24 cellular contexts compared by ENCODE assay signal in the genomic region with DNA sequence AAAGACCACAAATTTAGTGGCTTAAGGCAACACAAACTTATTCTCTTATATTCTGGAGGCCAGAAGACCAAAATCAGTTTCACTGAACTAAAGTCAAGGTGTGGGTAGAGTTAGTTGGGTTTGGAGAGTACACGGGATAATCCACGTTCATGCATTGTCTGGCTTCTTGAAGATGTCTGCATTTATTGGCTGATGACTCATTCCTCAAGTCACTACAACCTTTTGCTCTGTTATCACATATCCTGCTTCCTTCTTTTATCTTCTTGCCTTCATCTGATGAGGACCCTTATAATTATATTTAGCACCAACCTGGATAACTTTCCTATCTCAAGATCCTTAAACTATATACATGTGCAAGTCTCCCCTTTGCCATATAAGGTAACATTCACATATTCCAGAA.
DNase-seq lines count a peak whose midpoint lies in the region; ATAC-seq lines count a peak whose summit lies in the region.
"Had no signal": no experiment of that assay in that cellular context is flagged by ENCODE, and none has a peak within 500 bp of the region (broad histone marks: within the 10 kb centered on the region; RNA-seq: fewer than 3 reads in every experiment).

No MANE protein-coding gene starts in this region.

- no peaks in the 10 kb centered on the region for H3K4me1 Mint-ChIP-seq in immature natural killer cell
- H3K4me1 Mint-ChIP-seq: activated T-helper 17 cell treated with anti-CD3 and anti-CD28 coated beads, Interleukin-2, amount 50 U/mL, for 72 hours; CD8-positive, alpha-beta memory T cell; H9 had no signal

- no peak overlapping the region for H3K27ac Mint-ChIP-seq in immature natural killer cell
- H3K27ac Mint-ChIP-seq: activated CD8-positive, alpha-beta T cell treated with anti-CD3 and anti-CD28 coated beads for 36 hours; activated naive CD4-positive, alpha-beta T cell treated with anti-CD3 and anti-CD28 coated beads, Interleukin-2, amount 50 U/mL, for 72 hours; activated T-helper 17 cell treated with anti-CD3 and anti-CD28 coated beads, Interleukin-2, amount 50 U/mL, for 72 hours; CD8-positive, alpha-beta memory T cell; H9; T-helper 1 cell treated with Interleukin-12 subunit alpha and Interleukin-12 subunit beta and Interleukin-4 antibody, amounts not matched to agents 30 μg/mL and 1 μg/mL, for 36 hours had no signal

- no peak for ATAC-seq in HG03139 (IDR thresholded peaks at IDR 0.05; ENCODE audit: unreplicated experiment)
- ATAC-seq in HG03135 (IDR thresholded peaks at IDR 0.05; ENCODE audit: unreplicated experiment), result no peak
- ATAC-seq: activated CD8-positive, alpha-beta T cell treated with anti-CD3 and anti-CD28 coated beads for 36 hours; activated naive CD4-positive, alpha-beta T cell treated with anti-CD3 and anti-CD28 coated beads, Interleukin-2, amount 50 U/mL, for 72 hours; activated T-helper 17 cell treated with anti-CD3 and anti-CD28 coated beads, Interleukin-2, amount 50 U/mL, for 72 hours had no signal

- H3K9me3 Mint-ChIP-seq in immature natural killer cell, result peaks cover 5 to 65% (median 39%) of the 10 kb centered on the region in 6 donors

- H3K27me3 Mint-ChIP-seq in immature natural killer cell (ENCODE audit: low read depth in 3 of 3), result peaks cover 0 to 3% (median 2%) of the 10 kb centered on the region in 3 donors
- H3K27me3 Mint-ChIP-seq: activated CD8-positive, alpha-beta T cell treated with anti-CD3 and anti-CD28 coated beads for 36 hours; activated T-helper 17 cell treated with anti-CD3 and anti-CD28 coated beads, Interleukin-2, amount 50 U/mL, for 72 hours; CD8-positive, alpha-beta memory T cell had no signal

- no peaks in the 10 kb centered on the region for H3K36me3 Mint-ChIP-seq in immature natural killer cell
- H3K36me3 Mint-ChIP-seq: CD8-positive, alpha-beta memory T cell had no signal

- H3K4me3 Mint-ChIP-seq in immature natural killer cell, result no peak overlapping the region
- H3K4me3 Mint-ChIP-seq: activated CD8-positive, alpha-beta T cell treated with anti-CD3 and anti-CD28 coated beads for 36 hours; activated T-helper 17 cell treated with anti-CD3 and anti-CD28 coated beads, Interleukin-2, amount 50 U/mL, for 72 hours; CD8-positive, alpha-beta memory T cell; H9; neural crest cell; T-helper 1 cell treated with Interleukin-12 subunit alpha and Interleukin-12 subunit beta and Interleukin-4 antibody, amounts not matched to agents 30 μg/mL and 1 μg/mL, for 36 hours had no signal

- DNase-seq in NOMO-1 treated with DMSO at 0.1 percent for 48 hours (lab: John Stamatoyannopoulos, UW; ENCODE audit: unreplicated experiment), result peak; percentile 54
- no peak for DNase-seq in NOMO-1 treated with dmso at 0.1 percent for 144 hours (lab: John Stamatoyannopoulos, UW; ENCODE audit: unreplicated experiment)
- DNase-seq in Kasumi-1 (lab: John Stamatoyannopoulos, UW), result peak; percentile 16 to 18
- DNase-seq in amniotic epithelial cell (ENCODE audit: low read depth), result peak; percentile 21
- peak; percentile 59 for DNase-seq in iris pigment epithelial cell (ENCODE audit: low read depth)
- no peak for DNase-seq in immature natural killer cell
- DNase-seq: 8988T; activated CD8-positive, alpha-beta T cell treated with anti-CD3 and anti-CD28 coated beads for 36 hours; AML-193; anterior cingulate cortex; CD8-positive, alpha-beta memory T cell; central memory CD4-positive, alpha-beta T cell; H9; NCI-H1092; NCI-H187; NCI-H2171 treated with DMSO at 0.1 percent for 48 hours; NCI-H524 treated with DMSO at 0.1 percent for 48 hours; RPMI8226 had no signal

Comparison
In these comparisons a context has a peak if more than half of its experiments do, and no peak if none do; other contexts are left out.
1. DNase-seq: peak in NOMO-1 treated with DMSO at 0.1 percent for 48 hours (single experiment), Kasumi-1 (2 of 2), amniotic epithelial cell (single experiment) and iris pigment epithelial cell (single experiment); none in NOMO-1 treated with dmso at 0.1 percent for 144 hours (single experiment) and immature natural killer cell (0 of 3).